In the genomic region with DNA sequence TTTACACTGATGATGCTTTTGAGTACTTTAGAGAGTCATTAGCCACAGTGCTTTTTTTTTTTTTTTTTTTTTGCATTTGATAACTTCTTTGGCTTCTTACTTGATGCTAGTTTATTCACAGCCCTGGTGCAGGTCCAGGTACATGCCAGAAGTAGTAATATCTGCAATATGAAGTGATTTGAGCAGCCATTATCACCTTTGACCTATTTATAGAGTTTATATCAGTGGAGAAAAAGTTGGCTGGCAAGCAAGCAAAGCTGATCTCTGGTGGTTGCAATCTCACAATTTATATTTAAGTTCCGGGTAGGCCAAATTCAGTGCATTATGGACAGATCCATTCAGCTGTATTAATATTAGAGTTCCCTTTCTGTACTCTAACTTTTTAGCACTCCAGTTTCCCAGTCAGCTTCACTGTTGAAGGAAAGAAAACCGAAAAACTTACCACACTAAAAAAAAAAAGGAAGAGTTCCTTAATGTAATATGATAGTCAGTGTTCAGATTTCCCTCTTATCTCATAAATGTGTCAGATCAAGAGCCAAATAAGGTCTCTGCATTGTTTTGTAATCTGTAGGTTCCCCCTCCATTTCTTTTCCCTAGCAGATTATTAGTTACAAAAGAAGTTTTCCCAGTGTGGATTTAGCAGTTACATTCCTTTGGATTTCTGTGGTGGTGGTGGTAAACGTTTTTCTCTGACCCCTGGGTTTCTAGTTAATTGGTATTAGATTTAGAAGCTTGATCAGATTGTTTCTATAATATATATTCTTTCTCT, we compare ENCODE assay signal across 1 cellular context.
TF ChIP-seq lines count a peak whose summit lies in the region.

No MANE protein-coding gene starts in this region.

TF ChIP-seq in HepG2, 621 proteins besides CTCF, POLR2A, EP300 and RAD21:
- no peak for TF ChIP-seq ZBTB20 (CRISPR knock-in tag; IDR thresholded peaks at IDR 0.05; ENCODE audit: borderline replicate concordance, low read depth)
- TF ChIP-seq MTERF4 (CRISPR knock-in tag; IDR thresholded peaks at IDR 0.05), result no peak
- no peak for TF ChIP-seq XRCC5 (optimal IDR thresholded peaks at IDR 0.05; ENCODE audit: low read length)
- TF ChIP-seq WIZ (CRISPR knock-in tag; IDR thresholded peaks at IDR 0.05), result no peak
- no peak for TF ChIP-seq MBNL3 (CRISPR knock-in tag; conservative IDR thresholded peaks at IDR 0.05)
- TF ChIP-seq ESRRA (CRISPR knock-in tag; IDR thresholded peaks at IDR 0.05; ENCODE audit: low read depth), result no peak
- TF ChIP-seq ATF3 (CRISPR knock-in tag; IDR thresholded peaks at IDR 0.05), result no peak
- TF ChIP-seq ZNF747 (CRISPR knock-in tag; IDR thresholded peaks at IDR 0.05; ENCODE audit: borderline replicate concordance), result no peak
- TF ChIP-seq RFXAP (CRISPR knock-in tag; IDR thresholded peaks at IDR 0.05; ENCODE audit: borderline replicate concordance), result no peak
- TF ChIP-seq, protein P1, sequence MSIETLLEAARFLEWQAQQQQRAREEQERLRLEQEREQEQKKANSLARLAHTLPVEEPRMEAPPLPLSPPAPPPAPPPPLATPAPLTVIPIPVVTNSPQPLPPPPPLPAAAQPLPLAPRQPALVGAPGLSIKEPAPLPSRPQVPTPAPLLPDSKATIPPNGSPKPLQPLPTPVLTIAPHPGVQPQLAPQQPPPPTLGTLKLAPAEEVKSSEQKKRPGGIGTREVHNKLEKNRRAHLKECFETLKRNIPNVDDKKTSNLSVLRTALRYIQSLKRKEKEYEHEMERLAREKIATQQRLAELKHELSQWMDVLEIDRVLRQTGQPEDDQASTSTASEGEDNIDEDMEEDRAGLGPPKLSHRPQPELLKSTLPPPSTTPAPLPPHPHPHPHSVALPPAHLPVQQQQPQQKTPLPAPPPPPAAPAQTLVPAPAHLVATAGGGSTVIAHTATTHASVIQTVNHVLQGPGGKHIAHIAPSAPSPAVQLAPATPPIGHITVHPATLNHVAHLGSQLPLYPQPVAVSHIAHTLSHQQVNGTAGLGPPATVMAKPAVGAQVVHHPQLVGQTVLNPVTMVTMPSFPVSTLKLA (IDR thresholded peaks at IDR 0.05), result no peak
- no peak for TF ChIP-seq ZNF121 (CRISPR knock-in tag; IDR thresholded peaks at IDR 0.05)
- no peak for TF ChIP-seq SAFB2 (CRISPR knock-in tag; IDR thresholded peaks at IDR 0.05; ENCODE audit: borderline replicate concordance, low read depth)
